Comparison of ENCODE assay signal across 30 cellular contexts in the genomic region with DNA sequence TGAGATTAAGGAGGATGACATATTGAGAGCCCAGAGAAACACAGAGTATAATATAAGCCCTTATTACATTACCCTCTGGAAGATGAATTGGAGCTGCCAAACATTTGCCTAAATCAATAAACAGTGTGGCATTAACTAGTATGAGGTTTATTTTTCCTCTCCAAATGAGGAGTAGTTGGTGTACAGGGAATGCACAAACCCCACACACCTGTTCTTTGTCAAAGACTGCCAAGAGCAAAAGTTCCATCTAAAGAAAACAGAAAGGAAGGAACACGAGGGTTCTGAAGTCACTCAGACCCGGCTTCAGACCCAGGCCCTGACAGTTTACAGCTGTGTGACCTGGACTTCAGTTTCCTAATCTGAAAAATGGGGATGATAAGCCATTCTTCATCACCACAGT.
"Had no signal": no experiment of that assay in that cellular context is flagged by ENCODE, and none has a peak within 500 bp of the region (broad histone marks: within the 10 kb centered on the region; RNA-seq: fewer than 3 reads in every experiment).

No MANE protein-coding gene starts in this region.

- H3K27me3 ChIP-seq: neutrophil, pancreas, right lobe of liver, sigmoid colon, spleen, suprapubic skin, testis, tibial artery, transverse colon, upper lobe of right lung, uterus had no signal

- H3K9me3 Mint-ChIP-seq: nephron, type B pancreatic cell had no signal

- H3K4me2 ChIP-seq: smooth muscle cell had no signal

- H3K36me3 ChIP-seq: neutrophil, pancreas, prostate gland, right lobe of liver, sigmoid colon, spleen, suprapubic skin, tibial artery, transverse colon, upper lobe of right lung, uterus had no signal

- H3K27ac ChIP-seq: neutrophil, pancreas, prostate gland, right lobe of liver, sigmoid colon, skin epidermis, spleen, suprapubic skin, testis, tibial artery, transverse colon, upper lobe of right lung, uterus had no signal

- H3K27ac Mint-ChIP-seq: naive thymus-derived CD4-positive, alpha-beta T cell; natural killer cell; nephron; stimulated activated memory B cell treated with anti-CD40 and anti-IgM and Interleukin-4, amounts not matched to agents 10 μg/mL and 1 μg/mL and 100 μg/mL, for 72 hours; stimulated activated naive CD8-positive, alpha-beta T cell treated with anti-CD3 and anti-CD28 coated beads, Interleukin-15, amount 100 ng/mL, for 72 hours; type B pancreatic cell had no signal

- H3K9me3 ChIP-seq: neutrophil, pancreas, prostate gland, right lobe of liver, suprapubic skin, testis, transverse colon, upper lobe of right lung, uterus had no signal

- H3K4me1 ChIP-seq: pancreas, prostate gland, right lobe of liver, sigmoid colon, spleen, suprapubic skin, testis, tibial artery, transverse colon, upper lobe of right lung, uterus had no signal

- H3K4me3 Mint-ChIP-seq: naive thymus-derived CD4-positive, alpha-beta T cell; natural killer cell; nephron; stimulated activated memory B cell treated with anti-CD40 and anti-IgM and Interleukin-4, amounts not matched to agents 10 μg/mL and 1 μg/mL and 100 μg/mL, for 72 hours; stimulated activated naive CD8-positive, alpha-beta T cell treated with anti-CD3 and anti-CD28 coated beads, Interleukin-15, amount 100 ng/mL, for 72 hours; type B pancreatic cell had no signal

- H3K27me3 Mint-ChIP-seq: stimulated activated memory B cell treated with anti-CD40 and anti-IgM and Interleukin-4, amounts not matched to agents 10 μg/mL and 1 μg/mL and 100 μg/mL, for 72 hours; stimulated activated naive CD8-positive, alpha-beta T cell treated with anti-CD3 and anti-CD28 coated beads, Interleukin-15, amount 100 ng/mL, for 72 hours had no signal

- DNase-seq: naive thymus-derived CD4-positive, alpha-beta T cell; natural killer cell; nucleus accumbens; pancreas; right cardiac atrium; right lobe of liver; sigmoid colon; spleen; stimulated activated CD4-positive, alpha-beta T cell treated with anti-CD3 and anti-CD28 coated beads, Interleukin-12 subunit alpha, Interleukin-12 subunit beta, amount 100 ng/mL, for 4 hours; stimulated activated CD4-positive, alpha-beta T cell treated with anti-CD3 and anti-CD28 coated beads, Interleukin-1b, Interleukin-23, amount 100 ng/mL, for 48 hours; stimulated activated CD4-positive, alpha-beta T cell treated with anti-CD3 and anti-CD28 coated beads, Interleukin-4, amount 100 ng/mL, for 1 hour; stimulated activated CD4-positive, alpha-beta T cell treated with anti-CD3 and anti-CD28 coated beads, Interleukin-4, amount 100 ng/mL, for 4 hours; stimulated activated CD8-positive, alpha-beta memory T cell treated with anti-CD3 and anti-CD28 coated beads, Interleukin-4, amount 100 ng/mL, for 48 hours; stimulated activated naive CD4-positive, alpha-beta T cell; stimulated activated naive CD8-positive, alpha-beta T cell treated with anti-CD3 and anti-CD28 coated beads, Interleukin-15, amount 100 ng/mL, for 72 hours; stimulated activated naive CD8-positive, alpha-beta T cell treated with anti-CD3 and anti-CD28 coated beads, Interleukin-15, Interleukin-2, amounts not matched to agents 100 U/mL and 50 U/mL, for 24 hours; substantia nigra; testis; tibial artery; transverse colon; upper lobe of right lung; uterus had no signal

- H3K4me3 ChIP-seq: pancreas, prostate gland, right lobe of liver, sigmoid colon, skin epidermis, smooth muscle cell, spleen, suprapubic skin, testis, tibial artery, transverse colon, upper lobe of right lung, uterus had no signal

- H3K4me1 Mint-ChIP-seq: naive thymus-derived CD4-positive, alpha-beta T cell; natural killer cell; nephron; stimulated activated memory B cell treated with anti-CD40 and anti-IgM and Interleukin-4, amounts not matched to agents 10 μg/mL and 1 μg/mL and 100 μg/mL, for 72 hours; stimulated activated naive CD8-positive, alpha-beta T cell treated with anti-CD3 and anti-CD28 coated beads, Interleukin-15, amount 100 ng/mL, for 72 hours had no signal

- H3K36me3 Mint-ChIP-seq: naive thymus-derived CD4-positive, alpha-beta T cell; natural killer cell; stimulated activated memory B cell treated with anti-CD40 and anti-IgM and Interleukin-4, amounts not matched to agents 10 μg/mL and 1 μg/mL and 100 μg/mL, for 72 hours; type B pancreatic cell had no signal
